ENCODE assay signal across 8 cellular contexts in the genomic region with DNA sequence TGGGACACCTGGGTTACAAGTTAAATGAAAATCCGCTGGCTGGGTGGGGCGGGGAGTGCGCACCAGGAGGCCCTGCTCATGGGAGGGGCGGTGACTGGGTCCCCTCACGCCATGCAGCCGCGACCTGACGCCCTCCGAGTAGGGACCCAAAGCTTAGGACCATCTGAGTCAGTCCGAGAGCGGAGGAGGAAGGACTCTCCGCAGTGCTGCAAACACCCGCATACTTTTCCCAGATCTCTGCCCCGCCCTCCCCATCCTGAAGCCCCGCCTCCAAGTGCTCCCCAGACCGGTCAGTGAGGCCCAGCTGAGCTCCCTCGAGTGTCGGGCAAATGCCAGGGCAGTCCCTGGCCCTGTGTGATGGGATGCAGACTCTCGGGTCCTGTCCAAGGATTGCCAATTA. TPM values are rescaled to one million over a fixed set of nuclear protein-coding genes. Genes with fewer than 3 reads are reported as not detected.
A peak's percentile ranks its signal among the peaks of the same experiment; 100 is the strongest.
DNase-seq lines count a peak whose midpoint lies in the region; ATAC-seq, FAIRE-seq and TF ChIP-seq lines count a peak whose summit lies in the region.

No MANE protein-coding gene starts in this region.

- no peaks in the 10 kb centered on the region for H3K36me3 ChIP-seq in keratinocyte (ENCODE audit: control insufficient read depth in 2 of 2, extremely low read depth in 1 of 2, insufficient read depth in 2 of 2, low read length in 2 of 2)

- peak overlapping the region; percentile 78 for H3K4me3 Mint-ChIP-seq in activated naive CD4-positive, alpha-beta T cell treated with anti-CD3 and anti-CD28 coated beads for 36 hours
- peak overlapping the region; percentile 78 for H3K4me3 Mint-ChIP-seq in activated naive CD8-positive, alpha-beta T cell treated with anti-CD3 and anti-CD28 coated beads, Interleukin-2, amount 50 U/mL, for 24 hours
- peak overlapping the region; percentile 72 for H3K4me3 Mint-ChIP-seq in type B pancreatic cell

- H3K4me1 ChIP-seq in keratinocyte (ENCODE audit: control insufficient read depth, extremely low read depth, insufficient read depth, low read length), result peaks cover 11% of the 10 kb centered on the region

- H3K4me2 ChIP-seq in keratinocyte (ENCODE audit: control insufficient read depth, extremely low read depth, insufficient read depth, low read depth, low read length), result peak overlapping the region; percentile 33

- H3K9me3 ChIP-seq in keratinocyte (ENCODE audit: control insufficient read depth, low read depth, low read length), result no peaks in the 10 kb centered on the region

- intact Hi-C loops in activated naive CD4-positive, alpha-beta T cell treated with anti-CD3 and anti-CD28 coated beads for 36 hours (cut with micrococcal nuclease), result no loop called here

- H3K4me3 ChIP-seq in keratinocyte (ENCODE audit: control insufficient read depth in 2 of 3, extremely low read depth in 1 of 3, insufficient read depth in 2 of 3, low read depth in 1 of 3, low read length in 3 of 3), result peak overlapping the region; percentile 19 to 56 (median 51)

- no peak for TF ChIP-seq CTCF in keratinocyte (optimal IDR thresholded peaks at IDR 0.05 in 1 of 3, IDR thresholded peaks at IDR 0.05 in 1 of 3, conservative IDR thresholded peaks at IDR 0.05 in 1 of 3; ENCODE audit: extremely low read depth in 1 of 3, insufficient read depth in 2 of 3, low read length in 3 of 3)
- TF ChIP-seq CTCF in type B pancreatic cell (conservative IDR thresholded peaks at IDR 0.05), result no peak

- H3K9me3 Mint-ChIP-seq in activated naive CD4-positive, alpha-beta T cell treated with anti-CD3 and anti-CD28 coated beads for 36 hours, result no peaks in the 10 kb centered on the region
- no peaks in the 10 kb centered on the region for H3K9me3 Mint-ChIP-seq in activated naive CD8-positive, alpha-beta T cell treated with anti-CD3 and anti-CD28 coated beads, Interleukin-2, amount 50 U/mL, for 24 hours
- peaks cover 4% of the 10 kb centered on the region for H3K9me3 Mint-ChIP-seq in type B pancreatic cell

- peaks cover 94% of the 10 kb centered on the region for H3K27me3 ChIP-seq in keratinocyte (ENCODE audit: control insufficient read depth, extremely low read depth, insufficient read depth, low read length)

- no peaks in the 10 kb centered on the region for H4K20me1 ChIP-seq in keratinocyte (ENCODE audit: control insufficient read depth, extremely low read depth, insufficient read depth, low read length)

- CTCF ChIA-PET in activated naive CD4-positive, alpha-beta T cell treated with anti-CD3 and anti-CD28 coated beads for 36 hours (lab: Charles Lee), result interaction anchor here (1.3 to 1.9 kb wide), 3 partner anchors 23 to 529 kb away, joined by 3 to 5 read pairs (median 3); no protein-coding TSS in a partner anchor

- no peak for FAIRE-seq in keratinocyte (lab: Jason Lieb, UNC)

- H3K27ac ChIP-seq in keratinocyte (ENCODE audit: control insufficient read depth, insufficient read depth, low read length), result no peak overlapping the region

- no peaks in the 10 kb centered on the region for H3K79me2 ChIP-seq in keratinocyte (ENCODE audit: control insufficient read depth, insufficient read depth, low read length)

- DNase-seq in activated naive CD4-positive, alpha-beta T cell treated with anti-CD3 and anti-CD28 coated beads for 36 hours, result no peak
- no peak for DNase-seq in activated naive CD4-positive, alpha-beta T cell (lab: John Stamatoyannopoulos, UW)
- peak; percentile 48 for DNase-seq in activated naive CD8-positive, alpha-beta T cell treated with anti-CD3 and anti-CD28 coated beads, Interleukin-2, amount 50 U/mL, for 24 hours
- no peak for DNase-seq in keratinocyte (ENCODE audit: low read depth, low spot score)
- no peak for DNase-seq in type B pancreatic cell (ENCODE audit: extremely low spot score, unreplicated experiment)
- DNase-seq in T1000 (lab: John Stamatoyannopoulos, UW), result no peak
- DNase-seq in AML-193 (lab: John Stamatoyannopoulos, UW), result no peak
- no peak for DNase-seq in D341Med (ENCODE audit: low spot score)

- no peaks in the 10 kb centered on the region for H3K36me3 Mint-ChIP-seq in activated naive CD4-positive, alpha-beta T cell treated with anti-CD3 and anti-CD28 coated beads for 36 hours (ENCODE audit: low read depth)
- no peaks in the 10 kb centered on the region for H3K36me3 Mint-ChIP-seq in activated naive CD8-positive, alpha-beta T cell treated with anti-CD3 and anti-CD28 coated beads, Interleukin-2, amount 50 U/mL, for 24 hours (ENCODE audit: low read depth)
- H3K36me3 Mint-ChIP-seq in type B pancreatic cell, result no peaks in the 10 kb centered on the region

- no peak overlapping the region for H3K27ac Mint-ChIP-seq in activated naive CD4-positive, alpha-beta T cell treated with anti-CD3 and anti-CD28 coated beads for 36 hours
- peak overlapping the region; percentile 60 for H3K27ac Mint-ChIP-seq in activated naive CD8-positive, alpha-beta T cell treated with anti-CD3 and anti-CD28 coated beads, Interleukin-2, amount 50 U/mL, for 24 hours
- no peak overlapping the region for H3K27ac Mint-ChIP-seq in type B pancreatic cell

- no peaks in the 10 kb centered on the region for H3K9me1 ChIP-seq in keratinocyte (ENCODE audit: control insufficient read depth, extremely low read depth, insufficient read depth, low read length)

- peaks cover 34% of the 10 kb centered on the region for H3K4me1 Mint-ChIP-seq in activated naive CD4-positive, alpha-beta T cell treated with anti-CD3 and anti-CD28 coated beads for 36 hours (ENCODE audit: low read depth)
- peaks cover 40% of the 10 kb centered on the region for H3K4me1 Mint-ChIP-seq in activated naive CD8-positive, alpha-beta T cell treated with anti-CD3 and anti-CD28 coated beads, Interleukin-2, amount 50 U/mL, for 24 hours
- H3K4me1 Mint-ChIP-seq in type B pancreatic cell (ENCODE audit: unreplicated experiment), result peaks cover 48% of the 10 kb centered on the region

- H3K27me3 Mint-ChIP-seq in activated naive CD4-positive, alpha-beta T cell treated with anti-CD3 and anti-CD28 coated beads for 36 hours (ENCODE audit: low read depth), result peaks cover 33% of the 10 kb centered on the region
- H3K27me3 Mint-ChIP-seq in activated naive CD8-positive, alpha-beta T cell treated with anti-CD3 and anti-CD28 coated beads, Interleukin-2, amount 50 U/mL, for 24 hours, result peaks cover 53% of the 10 kb centered on the region
- H3K27me3 Mint-ChIP-seq in type B pancreatic cell, result peaks cover 93% of the 10 kb centered on the region

- no peak overlapping the region for H2AFZ ChIP-seq in keratinocyte (ENCODE audit: control insufficient read depth, low read length)

- dilution Hi-C loops in keratinocyte (cut with MboI; ENCODE audit: extremely low pct_ligation_motif_present, low sequenced_read_pairs), result no loop called here

- no peak overlapping the region for H3K9ac ChIP-seq in keratinocyte (ENCODE audit: control insufficient read depth, extremely low read depth, insufficient read depth, low read length)

- ATAC-seq in activated naive CD8-positive, alpha-beta T cell treated with anti-CD3 and anti-CD28 coated beads, Interleukin-2, amount 50 U/mL, for 24 hours, result peak; percentile 67

RNA-seq across cellular contexts. Expression of a gene that starts 6.6 kb away (rescaled TPM):
- total RNA-seq in activated naive CD4-positive, alpha-beta T cell treated with anti-CD3 and anti-CD28 coated beads for 36 hours, result 10 to 100 TPM; 64.0 to 65.0 TPM
- polyA plus RNA-seq in keratinocyte, result 1.1 to 2.2 TPM (median 1.1 TPM) in 3 replicates
- not detected for polyA plus RNA-seq in keratinocyte (2011; ENCODE audit: low read depth)
- 0.87 and 1.0 TPM in 2 replicates for polyA plus RNA-seq in keratinocyte (2011; cell fraction: cytosol; rRNA removed)
- 0.83 and 1.0 TPM in 2 replicates for polyA plus RNA-seq in keratinocyte (2011; cell fraction: nucleus; rRNA removed)
- polyA plus RNA-seq in keratinocyte (2012; ENCODE audit: low replicate concordance), result 0.17 and 0.80 TPM in 2 replicates
- polyA minus RNA-seq in keratinocyte, result 3.4 to 10.6 TPM (median 5.3 TPM) in 3 replicates
- 7.3 TPM for polyA minus RNA-seq in keratinocyte (2011; cell fraction: cytosol; rRNA and poly(A)+ RNA removed)
- polyA minus RNA-seq in keratinocyte (2011; cell fraction: nucleus; rRNA and poly(A)+ RNA removed), result 0.53 and 1.8 TPM in 2 replicates
- 2.4 and 20.2 TPM in 2 replicates for total RNA-seq in type B pancreatic cell (ENCODE audit: low replicate concordance)
